In the genomic region with DNA sequence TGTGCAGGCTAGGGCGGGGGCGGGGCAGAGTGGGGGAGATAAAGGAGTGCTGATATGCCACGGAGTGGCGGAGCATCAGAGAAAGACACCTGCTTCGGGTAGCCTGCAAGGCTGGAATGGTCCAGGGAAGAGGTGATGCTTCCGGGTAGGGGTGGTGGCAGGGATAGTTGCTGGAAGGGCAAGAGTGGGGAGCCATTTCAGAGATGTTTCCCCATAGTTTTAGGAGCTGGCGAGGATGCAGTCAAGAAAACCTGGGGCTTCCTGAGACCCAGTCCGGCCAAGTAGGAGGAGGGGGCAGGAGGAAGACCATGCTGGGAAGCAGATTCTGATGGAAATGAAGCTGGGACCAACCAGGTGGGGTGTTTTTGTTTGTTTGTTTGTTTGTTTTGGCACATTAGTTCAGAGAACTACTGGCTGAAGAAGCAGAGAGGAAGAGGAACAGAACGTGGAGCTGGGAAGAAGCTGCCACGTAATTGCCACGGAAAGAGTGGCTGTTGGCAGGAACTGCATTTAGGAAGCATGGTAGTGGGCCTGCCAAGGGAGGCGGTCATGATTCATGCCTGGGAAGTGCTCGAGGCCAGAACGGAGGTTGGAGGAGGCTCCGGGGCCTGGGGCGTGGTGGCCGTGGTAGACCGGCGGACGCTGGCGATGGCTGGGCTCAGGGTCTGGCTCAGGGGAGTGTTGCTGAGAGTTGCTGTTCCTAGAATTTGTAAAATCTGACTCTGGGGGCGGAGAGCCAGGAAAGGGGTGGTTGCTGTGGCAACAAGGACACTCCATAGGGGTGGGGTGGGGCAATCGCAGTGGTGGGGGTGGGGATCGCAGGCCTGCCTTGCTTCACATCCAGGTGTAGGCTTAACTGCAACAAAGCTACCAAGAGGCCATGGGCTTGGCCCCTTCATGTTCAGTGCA, we compare ENCODE assay signal across 1 cellular context.
TF ChIP-seq lines count a peak whose summit lies in the region.

No MANE protein-coding gene starts in this region.

TF ChIP-seq in K562, 482 proteins besides CTCF, POLR2A, EP300 and RAD21:
- no peak for TF ChIP-seq ARID3A (IDR thresholded peaks at IDR 0.05; ENCODE audit: borderline replicate concordance, low read depth, low read length)
- TF ChIP-seq RCOR1 (IDR thresholded peaks at IDR 0.05; ENCODE audit: borderline replicate concordance in 1 of 2, low read depth in 2 of 2, low read length in 2 of 2) = 0 out of 4 replicates have a peak, but pooled peaks of 1 of the 2 experiments have one; percentile 25
- no peak for TF ChIP-seq VEZF1 (CRISPR knock-in tag; IDR thresholded peaks at IDR 0.05)
- TF ChIP-seq MAFG (tag; conservative IDR thresholded peaks at IDR 0.05) = no peak
- TF ChIP-seq ZNF184 (CRISPR knock-in tag; IDR thresholded peaks at IDR 0.05) = no peak
- TF ChIP-seq MXI1 (IDR thresholded peaks at IDR 0.05; ENCODE audit: low read depth, low read length) = no peak
- TF ChIP-seq ZNF584 (CRISPR knock-in tag; IDR thresholded peaks at IDR 0.05; ENCODE audit: low read depth) = no peak
- TF ChIP-seq, protein P1, sequence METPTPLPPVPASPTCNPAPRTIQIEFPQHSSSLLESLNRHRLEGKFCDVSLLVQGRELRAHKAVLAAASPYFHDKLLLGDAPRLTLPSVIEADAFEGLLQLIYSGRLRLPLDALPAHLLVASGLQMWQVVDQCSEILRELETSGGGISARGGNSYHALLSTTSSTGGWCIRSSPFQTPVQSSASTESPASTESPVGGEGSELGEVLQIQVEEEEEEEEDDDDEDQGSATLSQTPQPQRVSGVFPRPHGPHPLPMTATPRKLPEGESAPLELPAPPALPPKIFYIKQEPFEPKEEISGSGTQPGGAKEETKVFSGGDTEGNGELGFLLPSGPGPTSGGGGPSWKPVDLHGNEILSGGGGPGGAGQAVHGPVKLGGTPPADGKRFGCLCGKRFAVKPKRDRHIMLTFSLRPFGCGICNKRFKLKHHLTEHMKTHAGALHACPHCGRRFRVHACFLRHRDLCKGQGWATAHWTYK (CRISPR knock-in tag; IDR thresholded peaks at IDR 0.05) = peak; percentile 89
- no peak for TF ChIP-seq PHB (CRISPR knock-in tag; IDR thresholded peaks at IDR 0.05)
- TF ChIP-seq XRCC5 (IDR thresholded peaks at IDR 0.05; ENCODE audit: low read depth, low read length) = no peak
- no peak for TF ChIP-seq GTF2E2 (tag; IDR thresholded peaks at IDR 0.05)
- TF ChIP-seq, protein P2, sequence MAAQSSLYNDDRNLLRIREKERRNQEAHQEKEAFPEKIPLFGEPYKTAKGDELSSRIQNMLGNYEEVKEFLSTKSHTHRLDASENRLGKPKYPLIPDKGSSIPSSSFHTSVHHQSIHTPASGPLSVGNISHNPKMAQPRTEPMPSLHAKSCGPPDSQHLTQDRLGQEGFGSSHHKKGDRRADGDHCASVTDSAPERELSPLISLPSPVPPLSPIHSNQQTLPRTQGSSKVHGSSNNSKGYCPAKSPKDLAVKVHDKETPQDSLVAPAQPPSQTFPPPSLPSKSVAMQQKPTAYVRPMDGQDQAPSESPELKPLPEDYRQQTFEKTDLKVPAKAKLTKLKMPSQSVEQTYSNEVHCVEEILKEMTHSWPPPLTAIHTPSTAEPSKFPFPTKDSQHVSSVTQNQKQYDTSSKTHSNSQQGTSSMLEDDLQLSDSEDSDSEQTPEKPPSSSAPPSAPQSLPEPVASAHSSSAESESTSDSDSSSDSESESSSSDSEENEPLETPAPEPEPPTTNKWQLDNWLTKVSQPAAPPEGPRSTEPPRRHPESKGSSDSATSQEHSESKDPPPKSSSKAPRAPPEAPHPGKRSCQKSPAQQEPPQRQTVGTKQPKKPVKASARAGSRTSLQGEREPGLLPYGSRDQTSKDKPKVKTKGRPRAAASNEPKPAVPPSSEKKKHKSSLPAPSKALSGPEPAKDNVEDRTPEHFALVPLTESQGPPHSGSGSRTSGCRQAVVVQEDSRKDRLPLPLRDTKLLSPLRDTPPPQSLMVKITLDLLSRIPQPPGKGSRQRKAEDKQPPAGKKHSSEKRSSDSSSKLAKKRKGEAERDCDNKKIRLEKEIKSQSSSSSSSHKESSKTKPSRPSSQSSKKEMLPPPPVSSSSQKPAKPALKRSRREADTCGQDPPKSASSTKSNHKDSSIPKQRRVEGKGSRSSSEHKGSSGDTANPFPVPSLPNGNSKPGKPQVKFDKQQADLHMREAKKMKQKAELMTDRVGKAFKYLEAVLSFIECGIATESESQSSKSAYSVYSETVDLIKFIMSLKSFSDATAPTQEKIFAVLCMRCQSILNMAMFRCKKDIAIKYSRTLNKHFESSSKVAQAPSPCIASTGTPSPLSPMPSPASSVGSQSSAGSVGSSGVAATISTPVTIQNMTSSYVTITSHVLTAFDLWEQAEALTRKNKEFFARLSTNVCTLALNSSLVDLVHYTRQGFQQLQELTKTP (IDR thresholded peaks at IDR 0.05; ENCODE audit: low read depth in 1 of 2, partially characterized antibody in 2 of 2) = no peak
- TF ChIP-seq RFX1 (IDR thresholded peaks at IDR 0.05) = peak; percentile 62
- no peak for TF ChIP-seq BMI1 (IDR thresholded peaks at IDR 0.05; ENCODE audit: low read length)
- no peak for TF ChIP-seq MCM5 (IDR thresholded peaks at IDR 0.05; ENCODE audit: low read depth)
- no peak for TF ChIP-seq ZNF143 (CRISPR knock-in tag; IDR thresholded peaks at IDR 0.05)
- no peak for TF ChIP-seq ZNF696 (CRISPR knock-in tag; conservative IDR thresholded peaks at IDR 0.05)
